16 cellular contexts compared by ENCODE assay signal in the genomic region with DNA sequence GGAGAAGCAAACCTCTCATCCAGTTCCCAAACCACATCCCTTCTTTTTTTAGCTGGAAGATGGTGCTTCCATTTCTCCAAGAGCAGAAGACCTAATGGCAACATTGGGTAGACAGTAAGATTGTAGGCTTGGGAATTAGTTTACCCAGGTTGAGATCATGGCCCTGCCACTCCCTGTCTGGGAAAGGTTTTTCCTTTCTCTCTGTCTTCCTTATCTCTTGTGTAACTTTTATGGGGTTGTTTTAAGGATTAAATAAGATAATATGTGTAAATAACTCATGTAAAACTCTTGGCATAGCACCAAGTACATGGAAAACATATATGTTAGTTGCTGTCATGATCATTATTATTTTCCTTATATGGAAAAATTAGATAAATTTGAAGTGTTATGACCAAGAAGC. TPM values are rescaled to one million over a fixed set of nuclear protein-coding genes. Genes with fewer than 3 reads are reported as not detected.
DNase-seq lines count a peak whose midpoint lies in the region; ATAC-seq and TF ChIP-seq lines count a peak whose summit lies in the region.
"Had no signal": no experiment of that assay in that cellular context is flagged by ENCODE, and none has a peak within 500 bp of the region (broad histone marks: within the 10 kb centered on the region; RNA-seq: fewer than 3 reads in every experiment).

No MANE protein-coding gene starts in this region.

- H3K4me1 Mint-ChIP-seq in Caco-2 (ENCODE audit: low read depth, unreplicated experiment) (no peaks in the 10 kb centered on the region), HFFc6 (ENCODE audit: low read depth) (no peaks in the 10 kb centered on the region)

- H3K27me3 Mint-ChIP-seq in Caco-2 (ENCODE audit: insufficient read depth, unreplicated experiment), result no peaks in the 10 kb centered on the region
- no peaks in the 10 kb centered on the region for H3K27me3 Mint-ChIP-seq in HFFc6 (ENCODE audit: insufficient read depth)
- H3K27me3 Mint-ChIP-seq: CD4-positive, alpha-beta T cell had no signal

- no TSS peak for BruUV-seq in Caco-2 (replicated peaks; lab: Mats Ljungman, UMichigan)

- H3K4me1 ChIP-seq in Caco-2 (peaks cover 8% of the 10 kb centered on the region; the same call in 1 of the 2 replicates), mucosa of descending colon (ENCODE audit: low read depth) (no peaks in the 10 kb centered on the region)
- H3K4me1 ChIP-seq: A549, HAP-1 had no signal

- CTCF ChIA-PET in Caco-2 (lab: Charles Lee), result no interaction called here

- no peaks in the 10 kb centered on the region for H3K27me3 ChIP-seq in Caco-2 (replicated peaks; ENCODE audit: control insufficient read depth, insufficient read depth, low read length)
- no peaks in the 10 kb centered on the region for H3K27me3 ChIP-seq in brain microvascular endothelial cell (replicated peaks)

- TF ChIP-seq CTCF in Caco-2 (IDR thresholded peaks at IDR 0.05; ENCODE audit: insufficient read depth in 1 of 2, low read depth in 1 of 2, low read length in 1 of 2, severe bottlenecking in 1 of 2, unreplicated experiment in 1 of 2) (no peak), LNCaP clone FGC (IDR thresholded peaks at IDR 0.05; ENCODE audit: control insufficient read depth, extremely low read depth, insufficient read depth) (no peak), fibroblast of villous mesenchyme (IDR thresholded peaks at IDR 0.05; ENCODE audit: insufficient read depth, low read depth, low read length) (no peak), mucosa of descending colon (IDR thresholded peaks at IDR 0.05) (no peak), brain microvascular endothelial cell (IDR thresholded peaks at IDR 0.05; ENCODE audit: low read depth, low read length, missing control alignments) (no peak), HFFc6 (IDR thresholded peaks at IDR 0.05) (no peak)

- in situ Hi-C loops in brain microvascular endothelial cell (cut with HindIII; ENCODE audit: low pct_ligation_motif_present, low sequenced_read_pairs), result no loop called here

- H3K9me3 Mint-ChIP-seq in Caco-2 (ENCODE audit: unreplicated experiment) (no peaks in the 10 kb centered on the region), HFFc6 (no peaks in the 10 kb centered on the region)
- H3K9me3 Mint-ChIP-seq: CD4-positive, alpha-beta T cell had no signal

- intact Hi-C loops in Caco-2 (cut with micrococcal nuclease; ENCODE audit: unreplicated experiment) (no loop called here), mucosa of descending colon (cut with DNase I, micrococcal nuclease) (no loop called here)

- H3K36me3 Mint-ChIP-seq in Caco-2 (ENCODE audit: insufficient read depth, unreplicated experiment) (peaks cover 10% of the 10 kb centered on the region), HFFc6 (ENCODE audit: low read depth) (peaks cover 12% of the 10 kb centered on the region; the same call in 1 of the 2 replicates)

- no peak overlapping the region for H3K4me3 Mint-ChIP-seq in Caco-2 (ENCODE audit: unreplicated experiment)
- H3K4me3 Mint-ChIP-seq in HFFc6, result no peak overlapping the region
- H3K4me3 Mint-ChIP-seq: CD4-positive, alpha-beta T cell had no signal

- H3K27ac ChIP-seq in brain microvascular endothelial cell, result no peak overlapping the region
- H3K27ac ChIP-seq: 22Rv1, A549, C4-2B had no signal

- H3K27ac Mint-ChIP-seq in Caco-2 (ENCODE audit: unreplicated experiment), result no peak overlapping the region
- H3K27ac Mint-ChIP-seq in HFFc6, result no peak overlapping the region
- H3K27ac Mint-ChIP-seq: CD4-positive, alpha-beta T cell had no signal

- H3K36me3 ChIP-seq in Caco-2 (ENCODE audit: control insufficient read depth, insufficient read depth, low read length) (no peaks in the 10 kb centered on the region; the same call in 1 of the 2 replicates), mucosa of descending colon (ENCODE audit: low read depth) (no peaks in the 10 kb centered on the region), brain microvascular endothelial cell (replicated peaks) (no peaks in the 10 kb centered on the region)

- no peaks in the 10 kb centered on the region for H3K9me3 ChIP-seq in Caco-2
- no peaks in the 10 kb centered on the region for H3K9me3 ChIP-seq in mucosa of descending colon
- H3K9me3 ChIP-seq: A549, HAP-1 had no signal

- DNase-seq in Caco-2 (peak; percentile 39 to 50), LNCaP clone FGC (ENCODE audit: low read depth) (peak; percentile 66), fibroblast of villous mesenchyme (ENCODE audit: low read depth) (peak; percentile 37), mucosa of descending colon (peak in 1 of 3 donors; percentile 15), brain microvascular endothelial cell (no peak), HFFc6 (no peak), NCI-H446 (lab: John Stamatoyannopoulos, UW) (no peak)
- DNase-seq: AML-193; CD4-positive, alpha-beta T cell; DMS79 treated with DMSO at 0.1 percent for 48 hours had no signal

- H3K4me3 ChIP-seq in Caco-2 (ENCODE audit: low read depth, low read length) (no peak overlapping the region), LNCaP clone FGC (ENCODE audit: low read depth, low read length) (no peak overlapping the region), fibroblast of villous mesenchyme (ENCODE audit: low read depth, low read length) (no peak overlapping the region), mucosa of descending colon (no peak overlapping the region), brain microvascular endothelial cell (ENCODE audit: low read depth, low read length) (no peak overlapping the region)
- H3K4me3 ChIP-seq: A549, GM12878, HAP-1 had no signal

- ATAC-seq in mucosa of descending colon, result peak; percentile 95
- no peak for ATAC-seq in HG03135 (IDR thresholded peaks at IDR 0.05; ENCODE audit: unreplicated experiment)
- ATAC-seq: A549, GM12878 had no signal

- POLR2A ChIA-PET in Caco-2 (lab: Charles Lee), result no interaction called here

RNA-seq across cellular contexts. Expression of gene PSMA6, which starts 23.2 kb away (rescaled TPM):
- total RNA-seq in Caco-2 (2022) (246 and 247 TPM in 2 replicates), fibroblast of villous mesenchyme (217 and 256 TPM in 2 replicates), mucosa of descending colon (100 to 1,000 TPM; 130 to 183 (median 159) TPM)
- 100 to 1,000 TPM; 186 to 233 (median 222) TPM for total RNA-seq in HFFc6 (2021; fragmentation: NEBNext Ultra II Directional; extraction: Animal tissue kit (Norgen Biotek cat#: 25700))

Comparison
In these comparisons a context has a peak if more than half of its experiments do, and no peak if none do; other contexts are left out.
1. DNase-seq: peak in Caco-2 (2 of 2), LNCaP clone FGC (single experiment) and fibroblast of villous mesenchyme (single experiment); none in brain microvascular endothelial cell (single experiment), HFFc6 (single experiment) and NCI-H446 (0 of 2).